Comparison of ENCODE assay signal across 2 cellular contexts in genomic region chr13:26895081-26895807, GRCh38.
TF ChIP-seq lines count a peak whose summit lies in the region.

No MANE protein-coding gene starts in this region.

TF ChIP-seq in SK-N-SH, 30 proteins besides CTCF, POLR2A, EP300 and RAD21 (continued from another document):
- TF ChIP-seq, protein P1, sequence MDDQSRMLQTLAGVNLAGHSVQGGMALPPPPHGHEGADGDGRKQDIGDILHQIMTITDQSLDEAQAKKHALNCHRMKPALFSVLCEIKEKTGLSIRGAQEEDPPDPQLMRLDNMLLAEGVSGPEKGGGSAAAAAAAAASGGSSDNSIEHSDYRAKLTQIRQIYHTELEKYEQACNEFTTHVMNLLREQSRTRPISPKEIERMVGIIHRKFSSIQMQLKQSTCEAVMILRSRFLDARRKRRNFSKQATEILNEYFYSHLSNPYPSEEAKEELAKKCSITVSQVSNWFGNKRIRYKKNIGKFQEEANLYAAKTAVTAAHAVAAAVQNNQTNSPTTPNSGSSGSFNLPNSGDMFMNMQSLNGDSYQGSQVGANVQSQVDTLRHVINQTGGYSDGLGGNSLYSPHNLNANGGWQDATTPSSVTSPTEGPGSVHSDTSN (IDR thresholded peaks at IDR 0.05), result no peak
- no peak for TF ChIP-seq RFX5 (IDR thresholded peaks at IDR 0.05; ENCODE audit: low read length)
- no peak for TF ChIP-seq POLR2AphosphoS5 (IDR thresholded peaks at IDR 0.05; ENCODE audit: low read depth, low read length)
- TF ChIP-seq EZH2phosphoT487 (IDR thresholded peaks at IDR 0.05; ENCODE audit: borderline replicate concordance, low read depth), result no peak
- TF ChIP-seq NRF1 (IDR thresholded peaks at IDR 0.05; ENCODE audit: low read depth, low read length), result no peak
- no peak for TF ChIP-seq CHD2 (IDR thresholded peaks at IDR 0.05; ENCODE audit: low read length, partially characterized antibody)
- no peak for TF ChIP-seq GATA2 (CRISPR knock-in tag; IDR thresholded peaks at IDR 0.05)
- TF ChIP-seq FOXJ3 (CRISPR knock-in tag; IDR thresholded peaks at IDR 0.05), result no peak

TF ChIP-seq in SK-N-SH treated with all-trans-retinoic acid at 6 μM for 48 hours, 23 proteins besides CTCF, POLR2A, EP300 and RAD21 (continued from another document):
- no peak for TF ChIP-seq ZFP30 (CRISPR knock-in tag; IDR thresholded peaks at IDR 0.05)
- no peak for TF ChIP-seq CSDC2 (CRISPR knock-in tag; IDR thresholded peaks at IDR 0.05)
- no peak for TF ChIP-seq ZFP3 (CRISPR knock-in tag; IDR thresholded peaks at IDR 0.05)
- TF ChIP-seq ZNF70 (CRISPR knock-in tag; IDR thresholded peaks at IDR 0.05), result no peak
- no peak for TF ChIP-seq PPARA (CRISPR knock-in tag; IDR thresholded peaks at IDR 0.05; ENCODE audit: borderline replicate concordance)
- no peak for TF ChIP-seq SNAI2 (CRISPR knock-in tag; IDR thresholded peaks at IDR 0.05)
- TF ChIP-seq GLIS3 (CRISPR knock-in tag; IDR thresholded peaks at IDR 0.05), result no peak
